7 cellular contexts compared by ENCODE assay signal in genomic region chr19:4455742-4456565, GRCh38.
DNase-seq lines count a peak whose midpoint lies in the region; ATAC-seq and TF ChIP-seq lines count a peak whose summit lies in the region.

No MANE protein-coding gene starts in this region.

- in situ Hi-C loops in brain microvascular endothelial cell (cut with HindIII; ENCODE audit: low pct_ligation_motif_present, low sequenced_read_pairs) = no loop called here

- ATAC-seq in HG03196 (IDR thresholded peaks at IDR 0.05; ENCODE audit: unreplicated experiment) = no peak

- no peak for DNase-seq in GM12865 (ENCODE audit: low read depth)
- peak; percentile 84 for DNase-seq in NCI-H2196 treated with DMSO at 0.1 percent for 48 hours (lab: John Stamatoyannopoulos, UW; ENCODE audit: unreplicated experiment)
- peak; percentile 54 for DNase-seq in brain microvascular endothelial cell
- DNase-seq in kidney glomerular epithelial cell (lab: John Stamatoyannopoulos, UW) = peak; percentile 86
- DNase-seq in substantia nigra (lab: John Stamatoyannopoulos, UW) = peak in 25 of 49 donors; percentile 4 to 92 (median 35)
- DNase-seq in NCI-H526 treated with DMSO at 0.1 percent for 48 hours (lab: John Stamatoyannopoulos, UW) = no peak

- H3K27ac ChIP-seq in brain microvascular endothelial cell (peak overlapping the region; percentile 89), substantia nigra (ENCODE audit: low read depth, low read length, poor library complexity, severe bottlenecking) (peak overlapping the region; percentile 66)

- peak overlapping the region; percentile 56 for H3K4me3 ChIP-seq in GM12865 (ENCODE audit: low read depth, low read length)
- H3K4me3 ChIP-seq in brain microvascular endothelial cell (ENCODE audit: low read depth, low read length) = peak overlapping the region; percentile 90

- H3K27me3 ChIP-seq in brain microvascular endothelial cell (replicated peaks) = no peaks in the 10 kb centered on the region

- TF ChIP-seq CTCF in GM12865 (IDR thresholded peaks at IDR 0.05; ENCODE audit: insufficient read depth, low read depth, low read length, missing control alignments) (no peak), brain microvascular endothelial cell (IDR thresholded peaks at IDR 0.05; ENCODE audit: low read depth, low read length, missing control alignments) (peak; percentile 19)

- peaks cover 26% of the 10 kb centered on the region for H3K36me3 ChIP-seq in brain microvascular endothelial cell (replicated peaks)

Comparison
In these comparisons a context has a peak if more than half of its experiments do, and no peak if none do; other contexts are left out.
1. DNase-seq: peak in NCI-H2196 treated with DMSO at 0.1 percent for 48 hours (single experiment), brain microvascular endothelial cell (single experiment), kidney glomerular epithelial cell (single experiment) and substantia nigra (25 of 49); none in GM12865 (single experiment) and NCI-H526 treated with DMSO at 0.1 percent for 48 hours (single experiment).